8 cellular contexts compared by ENCODE assay signal in genomic region chr2:182372661-182373060, GRCh38. TPM values are rescaled to one million over a fixed set of nuclear protein-coding genes. Genes with fewer than 3 reads are reported as not detected.
DNase-seq lines count a peak whose midpoint lies in the region; ATAC-seq, FAIRE-seq and TF ChIP-seq lines count a peak whose summit lies in the region.

No MANE protein-coding gene starts in this region.

- H3K9me2 ChIP-seq in MM.1S (replicated peaks; ENCODE audit: insufficient read depth, low read length): no peaks in the 10 kb centered on the region

- no peaks in the 10 kb centered on the region for H3K27me3 ChIP-seq in spleen (replicated peaks in 1 of 7)
- H3K27me3 ChIP-seq in H9 (ENCODE audit: insufficient read depth, low read length): no peaks in the 10 kb centered on the region
- no peaks in the 10 kb centered on the region for H3K27me3 ChIP-seq in MM.1S (replicated peaks; ENCODE audit: insufficient read depth, low read length)

- no peak for ATAC-seq in HG02981 (IDR thresholded peaks at IDR 0.05; ENCODE audit: unreplicated experiment)

- H3K27me3 Mint-ChIP-seq in H9 (ENCODE audit: low read depth): peaks cover 2% of the 10 kb centered on the region; the same call in 1 of the 2 replicates

- no peak overlapping the region for H3K56ac ChIP-seq in H9 (ENCODE audit: insufficient read length, low read depth, low read length)

- intact Hi-C loops in spleen (cut with DNase I; ENCODE audit: low total_unique reads): no loop called here

- no peaks in the 10 kb centered on the region for H3K23me2 ChIP-seq in H9 (ENCODE audit: insufficient read length, low read depth, low read length, poor library complexity, severe bottlenecking)

- H2BK5ac ChIP-seq in H9 (ENCODE audit: insufficient read length, low read length): no peak overlapping the region

- no peak overlapping the region for H2BK12ac ChIP-seq in H9 (ENCODE audit: insufficient read length, low read depth, low read length)

- H3K9me3 ChIP-seq in spleen (peaks cover 0 to 38% (median 25%) of the 10 kb centered on the region in 8 donors), H9 (ENCODE audit: control insufficient read depth, low read depth, low read length) (no peaks in the 10 kb centered on the region), MM.1S (replicated peaks; ENCODE audit: insufficient read depth, low read length) (no peaks in the 10 kb centered on the region)

- H3K4me1 Mint-ChIP-seq in H9: no peaks in the 10 kb centered on the region

- H3K4me3 ChIP-seq in astrocyte of the spinal cord (ENCODE audit: low read depth, low read length) (no peak overlapping the region), spleen (no peak overlapping the region), MM.1S (ENCODE audit: low read length) (no peak overlapping the region)

- H3F3A ChIP-seq in MM.1S (ENCODE audit: insufficient read depth, low read length): no peaks in the 10 kb centered on the region

- H3K23ac ChIP-seq in H9 (ENCODE audit: insufficient read length, low read depth, low read length): no peak overlapping the region

- peaks cover 22 to 24% of the 10 kb centered on the region in 2 experiments for H3K9me3 Mint-ChIP-seq in H9

- WGBS in spleen, 5 donors: 41 to 67% (median 57%) methylated on average over 2 of the region's 2 CpGs
- no CpG with 5 or more reads among the region's 2 CpGs for whole genome bisulfite sequencing in H9 (ENCODE audit: extremely low coverage, insufficient read length, low lambda C conversion rate)

- TF ChIP-seq POLR2A in H54 (IDR thresholded peaks at IDR 0.05; ENCODE audit: low read depth, low read length): no peak
- no peak for TF ChIP-seq POLR2A in spleen (IDR thresholded peaks at IDR 0.05)

- H3K4me2 ChIP-seq in H9 (ENCODE audit: insufficient read depth, insufficient read length, low read length): no peak overlapping the region
- no peak overlapping the region for H3K4me2 ChIP-seq in MM.1S (ENCODE audit: low read depth, low read length)

- peak; percentile 100 for FAIRE-seq in H54 (lab: Jason Lieb, UNC)

- no peaks in the 10 kb centered on the region for H3K79me1 ChIP-seq in H9 (ENCODE audit: insufficient read depth, low read depth, low read length, poor library complexity, severe bottlenecking)

- no peak overlapping the region for H2AFZ ChIP-seq in H9 (ENCODE audit: low read length)
- H2AFZ ChIP-seq in MM.1S (ENCODE audit: low read length): no peak overlapping the region

- H3K4me3 Mint-ChIP-seq in H9: no peak overlapping the region

- DNase-seq in H54 (ENCODE audit: insufficient read length, low spot score) (peak; percentile 61), astrocyte of the spinal cord (ENCODE audit: low read depth, low spot score) (peak; percentile 87), iPS-NIHi7 (ENCODE audit: extremely low spot score) (peak; percentile 20), spleen (no peak), NCI-H69 (lab: John Stamatoyannopoulos, UW) (no peak), H9 (no peak), MM.1S (no peak)

- no peak overlapping the region for H3K27ac Mint-ChIP-seq in H9

- H3K79me2 ChIP-seq in H9 (ENCODE audit: insufficient read depth, low read length): no peaks in the 10 kb centered on the region
- H3K79me2 ChIP-seq in MM.1S (ENCODE audit: low read length): no peaks in the 10 kb centered on the region

- no peak overlapping the region for H4K5ac ChIP-seq in H9 (ENCODE audit: insufficient read length, low read depth, low read length)

- no peak overlapping the region for H3K18ac ChIP-seq in H9 (ENCODE audit: insufficient read length, low read depth, low read length)

- no peak overlapping the region for H2BK15ac ChIP-seq in H9 (ENCODE audit: low read depth, low read length)

- H2BK20ac ChIP-seq in H9 (ENCODE audit: low read depth, low read length, poor library complexity, severe bottlenecking): no peak overlapping the region

- H4K8ac ChIP-seq in H9 (replicated peaks; ENCODE audit: insufficient read length, low read depth, low read length): no peak overlapping the region

- H3K36me3 ChIP-seq in spleen (no peaks in the 10 kb centered on the region), MM.1S (replicated peaks; ENCODE audit: insufficient read depth, low read length) (no peaks in the 10 kb centered on the region)

- no peak overlapping the region for H3K14ac ChIP-seq in H9 (ENCODE audit: insufficient read depth, low read length)

- H3K4me1 ChIP-seq in spleen (peaks cover 0 to 3% (median 0%) of the 10 kb centered on the region in 6 donors), H9 (ENCODE audit: insufficient read depth, low read length) (no peaks in the 10 kb centered on the region), MM.1S (ENCODE audit: low read length) (no peaks in the 10 kb centered on the region)

- H3T11ph ChIP-seq in H9 (ENCODE audit: low read length): no peak overlapping the region

- no peak overlapping the region for H2AK5ac ChIP-seq in H9 (ENCODE audit: insufficient read length, low read length)

- in situ Hi-C loops in astrocyte of the spinal cord (cut with HindIII; ENCODE audit: low sequenced_read_pairs): no loop called here

- H2BK120ac ChIP-seq in H9 (ENCODE audit: low read depth, low read length, poor library complexity, severe bottlenecking): no peak overlapping the region

- H4K20me1 ChIP-seq in H9 (ENCODE audit: control insufficient read depth, insufficient read depth, insufficient read length) (no peaks in the 10 kb centered on the region), MM.1S (ENCODE audit: insufficient read depth, low read length) (no peaks in the 10 kb centered on the region)

- H4K91ac ChIP-seq in H9 (ENCODE audit: insufficient read length, low read depth, low read length): no peak overlapping the region

- no peak for TF ChIP-seq CTCF in astrocyte of the spinal cord (IDR thresholded peaks at IDR 0.05; ENCODE audit: low read depth, low read length)
- TF ChIP-seq CTCF in spleen (IDR thresholded peaks at IDR 0.05 in 8 of 11, conservative IDR thresholded peaks at IDR 0.05 in 3 of 11): no peak
- no peak for TF ChIP-seq CTCF in H9 (conservative IDR thresholded peaks at IDR 0.05)
- TF ChIP-seq CTCF in MM.1S (IDR thresholded peaks at IDR 0.05; ENCODE audit: low read length): no peak

- H3K9ac ChIP-seq in H9 (ENCODE audit: extremely low read depth, insufficient read length, low read length) (no peak overlapping the region), MM.1S (ENCODE audit: low read length) (no peak overlapping the region)

- H3K4ac ChIP-seq in H9 (ENCODE audit: low read depth, low read length): no peak overlapping the region

- peaks cover 17 to 20% (median 17%) of the 10 kb centered on the region in 3 experiments; a peak in 6 of 7 replicates for H3K36me3 Mint-ChIP-seq in H9 (ENCODE audit: insufficient read depth in 1 of 3, low read depth in 3 of 3)

- H3K27ac ChIP-seq in spleen (peak overlapping the region in 5 of 8 donors; percentile 52 to 72 (median 62)), H9 (ENCODE audit: insufficient read length, low read depth, low read length) (no peak overlapping the region), MM.1S (ENCODE audit: low read length) (no peak overlapping the region)

RNA-seq across cellular contexts. Expression of gene PDE1A, which starts 54.2 kb away (rescaled TPM):
- total RNA-seq in spleen (1 to 10 TPM; 1.8 to 7.8 (median 5.8) TPM), H9 (2021) (0.11 TPM in 1 of 2 replicates, not detected in the other)
- 1 to 10 TPM; 1.5 to 2.4 (median 1.9) TPM for polyA plus RNA-seq in spleen

Comparison
In these comparisons a context has a peak if more than half of its experiments do, and no peak if none do; other contexts are left out.
1. DNase-seq: peak in H54 (single experiment), astrocyte of the spinal cord (single experiment) and iPS-NIHi7 (single experiment); none in spleen (single experiment), NCI-H69 (single experiment), H9 (single experiment) and MM.1S (single experiment).
2. H3K27ac ChIP-seq: peak in spleen (5 of 8); none in H9 (single experiment) and MM.1S (single experiment).